30 cellular contexts compared by ENCODE assay signal in the genomic region with DNA sequence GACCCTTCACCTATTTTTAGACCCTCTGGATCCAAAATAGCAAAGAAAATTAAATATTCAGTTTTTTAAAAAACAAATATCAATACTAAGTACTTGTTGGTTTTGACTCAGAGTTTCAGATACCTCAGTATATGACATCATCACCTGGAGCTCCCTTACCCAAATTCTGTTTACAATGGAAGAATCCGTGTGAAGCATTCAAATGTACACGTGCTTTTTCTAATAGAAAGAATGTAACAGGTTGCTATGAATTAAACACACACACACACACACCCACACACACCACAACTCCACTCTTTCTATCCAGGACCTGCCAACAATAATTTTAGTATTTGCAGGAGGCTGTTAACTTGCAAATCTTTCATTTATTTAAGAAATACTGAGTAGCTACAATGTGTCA.
A peak's percentile ranks its signal among the peaks of the same experiment; 100 is the strongest.
DNase-seq lines count a peak whose midpoint lies in the region; ATAC-seq, FAIRE-seq and TF ChIP-seq lines count a peak whose summit lies in the region.
"Had no signal": no experiment of that assay in that cellular context is flagged by ENCODE, and none has a peak within 500 bp of the region (broad histone marks: within the 10 kb centered on the region; RNA-seq: fewer than 3 reads in every experiment).

No MANE protein-coding gene starts in this region.

- H3K36me3 ChIP-seq in astrocyte (ENCODE audit: insufficient read depth, low read length) (no peaks in the 10 kb centered on the region), smooth muscle cell (ENCODE audit: low read depth) (no peaks in the 10 kb centered on the region)
- H3K36me3 ChIP-seq: BLaER1, heart right ventricle, Peyer's patch, suprapubic skin had no signal

- H2AFZ ChIP-seq in astrocyte (ENCODE audit: low read depth, low read length) = no peak overlapping the region
- no peak overlapping the region for H2AFZ ChIP-seq in smooth muscle cell (ENCODE audit: low read depth)

- H3K9ac ChIP-seq in astrocyte (ENCODE audit: low read length) (no peak overlapping the region), smooth muscle cell (ENCODE audit: low read depth) (no peak overlapping the region)
- H3K9ac ChIP-seq: BLaER1, KMS-11 had no signal

- FAIRE-seq in astrocyte (lab: Jason Lieb, UNC) = no peak
- FAIRE-seq: colon, GM12891, H54, HTR-8/SVneo had no signal

- H3K9me3 Mint-ChIP-seq in astrocyte (ENCODE audit: unreplicated experiment) = no peaks in the 10 kb centered on the region
- H3K9me3 Mint-ChIP-seq: nephron progenitor cell; stimulated activated memory B cell treated with anti-CD40 and anti-IgM and Interleukin-4, amounts not matched to agents 10 μg/mL and 1 μg/mL and 100 μg/mL, for 72 hours had no signal

- H3K79me2 ChIP-seq in astrocyte (ENCODE audit: insufficient read depth, low read length) = no peaks in the 10 kb centered on the region
- no peaks in the 10 kb centered on the region for H3K79me2 ChIP-seq in smooth muscle cell (ENCODE audit: low read depth)

- H3K27me3 ChIP-seq in astrocyte (ENCODE audit: insufficient read depth, low read length) = peaks cover 3% of the 10 kb centered on the region
- H3K27me3 ChIP-seq in smooth muscle cell (ENCODE audit: low read depth) = no peaks in the 10 kb centered on the region
- H3K27me3 ChIP-seq: BLaER1, heart right ventricle, Peyer's patch, suprapubic skin had no signal

- H3F3A ChIP-seq in smooth muscle cell (ENCODE audit: low read depth) = no peaks in the 10 kb centered on the region

- TF ChIP-seq CTCF in astrocyte (IDR thresholded peaks at IDR 0.05; ENCODE audit: insufficient read depth, low read depth, low read length) (no peak), smooth muscle cell (IDR thresholded peaks at IDR 0.05; ENCODE audit: borderline replicate concordance, insufficient read depth, poor library complexity, severe bottlenecking) (no peak)

- no peak for TF ChIP-seq EP300 in Ishikawa (IDR thresholded peaks at IDR 0.05; ENCODE audit: borderline replicate concordance)

- H3K4me1 ChIP-seq in astrocyte (ENCODE audit: insufficient read depth, low read length) (no peaks in the 10 kb centered on the region), smooth muscle cell (ENCODE audit: low read depth) (peaks cover 11% of the 10 kb centered on the region)
- H3K4me1 ChIP-seq: BLaER1, Peyer's patch, suprapubic skin had no signal

- no peak for ATAC-seq in GM21786 (IDR thresholded peaks at IDR 0.05; ENCODE audit: unreplicated experiment)
- ATAC-seq: activated CD4-positive, alpha-beta T cell treated with anti-CD3 and anti-CD28 coated beads for 36 hours; activated CD8-positive, alpha-beta T cell treated with anti-CD3 and anti-CD28 coated beads, Interleukin-2, amount 10 ng/mL, durations not matched to agents 7 days and 5 days; heart right ventricle; stimulated activated memory B cell treated with anti-CD40 and anti-IgM and Interleukin-4, amounts not matched to agents 10 μg/mL and 1 μg/mL and 100 μg/mL, for 72 hours had no signal

- peaks cover 12% of the 10 kb centered on the region for H3K4me1 Mint-ChIP-seq in astrocyte (ENCODE audit: low read depth, unreplicated experiment)
- H3K4me1 Mint-ChIP-seq: activated CD4-positive, alpha-beta T cell treated with anti-CD3 and anti-CD28 coated beads for 36 hours; stimulated activated memory B cell treated with anti-CD40 and anti-IgM and Interleukin-4, amounts not matched to agents 10 μg/mL and 1 μg/mL and 100 μg/mL, for 72 hours had no signal

- H3K9me3 ChIP-seq in astrocyte (ENCODE audit: insufficient read depth, low read depth, low read length) = no peaks in the 10 kb centered on the region
- H3K9me3 ChIP-seq in smooth muscle cell (replicated peaks; ENCODE audit: low read depth) = no peaks in the 10 kb centered on the region
- H3K9me3 ChIP-seq: BLaER1, heart right ventricle, Peyer's patch, suprapubic skin had no signal

- no peaks in the 10 kb centered on the region for H3K36me3 Mint-ChIP-seq in astrocyte (ENCODE audit: low read depth, unreplicated experiment)
- H3K36me3 Mint-ChIP-seq: stimulated activated memory B cell treated with anti-CD40 and anti-IgM and Interleukin-4, amounts not matched to agents 10 μg/mL and 1 μg/mL and 100 μg/mL, for 72 hours had no signal

- H3K4me2 ChIP-seq in astrocyte (ENCODE audit: low read length) (no peak overlapping the region), smooth muscle cell (no peak overlapping the region)
- H3K4me2 ChIP-seq: BLaER1, KMS-11 had no signal

- H3K27me3 Mint-ChIP-seq in astrocyte (ENCODE audit: low read depth, unreplicated experiment) = no peaks in the 10 kb centered on the region

- no peak overlapping the region for H3K4me3 ChIP-seq in astrocyte (ENCODE audit: insufficient read depth, low read depth, low read length)
- no peak overlapping the region for H3K4me3 ChIP-seq in smooth muscle cell
- H3K4me3 ChIP-seq: BLaER1, heart right ventricle, Peyer's patch, suprapubic skin had no signal

- H3K4me3 Mint-ChIP-seq in astrocyte (ENCODE audit: unreplicated experiment) = no peak overlapping the region
- H3K4me3 Mint-ChIP-seq: activated CD4-positive, alpha-beta T cell treated with anti-CD3 and anti-CD28 coated beads for 36 hours; activated CD8-positive, alpha-beta T cell treated with anti-CD3 and anti-CD28 coated beads, Interleukin-2, amount 10 ng/mL, durations not matched to agents 7 days and 5 days; nephron progenitor cell; stimulated activated memory B cell treated with anti-CD40 and anti-IgM and Interleukin-4, amounts not matched to agents 10 μg/mL and 1 μg/mL and 100 μg/mL, for 72 hours had no signal

- H4K20me1 ChIP-seq in astrocyte (ENCODE audit: insufficient read depth, low read length) (no peaks in the 10 kb centered on the region), smooth muscle cell (ENCODE audit: low read depth) (no peaks in the 10 kb centered on the region)
- H4K20me1 ChIP-seq: BLaER1 had no signal

- H3K27ac ChIP-seq in astrocyte (ENCODE audit: low read depth, low read length) (no peak overlapping the region), smooth muscle cell (ENCODE audit: low read depth) (peak overlapping the region; percentile 55)
- H3K27ac ChIP-seq: BLaER1, heart right ventricle, KMS-11, Peyer's patch, suprapubic skin, VCaP had no signal

- peak; percentile 43 for DNase-seq in astrocyte (ENCODE audit: low read depth)
- peak; percentile 29 for DNase-seq in iris pigment epithelial cell (ENCODE audit: low read depth)
- no peak for DNase-seq in smooth muscle cell (lab: John Stamatoyannopoulos, UW; ENCODE audit: unreplicated experiment)
- no peak for DNase-seq in stimulated activated naive CD4-positive, alpha-beta T cell (lab: John Stamatoyannopoulos, UW)
- DNase-seq in NCI-H510A treated with DMSO at 0.1 percent for 48 hours (lab: John Stamatoyannopoulos, UW) = no peak
- DNase-seq: activated CD4-positive, alpha-beta T cell treated with anti-CD3 and anti-CD28 coated beads for 36 hours; activated CD8-positive, alpha-beta T cell treated with anti-CD3 and anti-CD28 coated beads, Interleukin-2, amount 10 ng/mL, durations not matched to agents 7 days and 5 days; activated naive CD4-positive, alpha-beta T cell treated with anti-CD3 and anti-CD28 coated beads, Interleukin-2, amount 50 U/mL, for 16 hours; amniotic stem cell; DMS153; effector CD8-positive, alpha-beta T cell; foreskin fibroblast; heart right ventricle; NCI-H1417; NCI-H2029; NCI-H2227 treated with DMSO at 0.1 percent for 48 hours; nephron progenitor cell; Peyer's patch; SIG-M5 had no signal

- H3K27ac Mint-ChIP-seq in astrocyte (ENCODE audit: unreplicated experiment) = no peak overlapping the region
- H3K27ac Mint-ChIP-seq: activated CD4-positive, alpha-beta T cell treated with anti-CD3 and anti-CD28 coated beads for 36 hours; activated CD8-positive, alpha-beta T cell treated with anti-CD3 and anti-CD28 coated beads, Interleukin-2, amount 10 ng/mL, durations not matched to agents 7 days and 5 days; nephron progenitor cell; stimulated activated memory B cell treated with anti-CD40 and anti-IgM and Interleukin-4, amounts not matched to agents 10 μg/mL and 1 μg/mL and 100 μg/mL, for 72 hours had no signal

- no peak for TF ChIP-seq RAD21 in Ishikawa (IDR thresholded peaks at IDR 0.05; ENCODE audit: low read depth)

- WGBS in smooth muscle cell (ENCODE audit: low lambda C conversion rate) = 58% methylated on average over 2 of the region's 2 CpGs

TF ChIP-seq in Ishikawa, 13 proteins besides CTCF, POLR2A, EP300 and RAD21:
- TF ChIP-seq, protein P1, sequence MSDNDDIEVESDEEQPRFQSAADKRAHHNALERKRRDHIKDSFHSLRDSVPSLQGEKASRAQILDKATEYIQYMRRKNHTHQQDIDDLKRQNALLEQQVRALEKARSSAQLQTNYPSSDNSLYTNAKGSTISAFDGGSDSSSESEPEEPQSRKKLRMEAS (IDR thresholded peaks at IDR 0.05) = 0 out of 2 replicates have a peak, but pooled peaks have one; percentile 30
- TF ChIP-seq, protein P2, sequence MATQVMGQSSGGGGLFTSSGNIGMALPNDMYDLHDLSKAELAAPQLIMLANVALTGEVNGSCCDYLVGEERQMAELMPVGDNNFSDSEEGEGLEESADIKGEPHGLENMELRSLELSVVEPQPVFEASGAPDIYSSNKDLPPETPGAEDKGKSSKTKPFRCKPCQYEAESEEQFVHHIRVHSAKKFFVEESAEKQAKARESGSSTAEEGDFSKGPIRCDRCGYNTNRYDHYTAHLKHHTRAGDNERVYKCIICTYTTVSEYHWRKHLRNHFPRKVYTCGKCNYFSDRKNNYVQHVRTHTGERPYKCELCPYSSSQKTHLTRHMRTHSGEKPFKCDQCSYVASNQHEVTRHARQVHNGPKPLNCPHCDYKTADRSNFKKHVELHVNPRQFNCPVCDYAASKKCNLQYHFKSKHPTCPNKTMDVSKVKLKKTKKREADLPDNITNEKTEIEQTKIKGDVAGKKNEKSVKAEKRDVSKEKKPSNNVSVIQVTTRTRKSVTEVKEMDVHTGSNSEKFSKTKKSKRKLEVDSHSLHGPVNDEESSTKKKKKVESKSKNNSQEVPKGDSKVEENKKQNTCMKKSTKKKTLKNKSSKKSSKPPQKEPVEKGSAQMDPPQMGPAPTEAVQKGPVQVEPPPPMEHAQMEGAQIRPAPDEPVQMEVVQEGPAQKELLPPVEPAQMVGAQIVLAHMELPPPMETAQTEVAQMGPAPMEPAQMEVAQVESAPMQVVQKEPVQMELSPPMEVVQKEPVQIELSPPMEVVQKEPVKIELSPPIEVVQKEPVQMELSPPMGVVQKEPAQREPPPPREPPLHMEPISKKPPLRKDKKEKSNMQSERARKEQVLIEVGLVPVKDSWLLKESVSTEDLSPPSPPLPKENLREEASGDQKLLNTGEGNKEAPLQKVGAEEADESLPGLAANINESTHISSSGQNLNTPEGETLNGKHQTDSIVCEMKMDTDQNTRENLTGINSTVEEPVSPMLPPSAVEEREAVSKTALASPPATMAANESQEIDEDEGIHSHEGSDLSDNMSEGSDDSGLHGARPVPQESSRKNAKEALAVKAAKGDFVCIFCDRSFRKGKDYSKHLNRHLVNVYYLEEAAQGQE (IDR thresholded peaks at IDR 0.05; ENCODE audit: low read depth) = no peak

Comparison
In these comparisons a context has a peak if more than half of its experiments do, and no peak if none do; other contexts are left out.
1. DNase-seq: peak in astrocyte (single experiment) and iris pigment epithelial cell (single experiment); none in smooth muscle cell (single experiment), stimulated activated naive CD4-positive, alpha-beta T cell (0 of 6) and NCI-H510A treated with DMSO at 0.1 percent for 48 hours (single experiment).